ENCODE assay signal across 1 cellular context in the genomic region with DNA sequence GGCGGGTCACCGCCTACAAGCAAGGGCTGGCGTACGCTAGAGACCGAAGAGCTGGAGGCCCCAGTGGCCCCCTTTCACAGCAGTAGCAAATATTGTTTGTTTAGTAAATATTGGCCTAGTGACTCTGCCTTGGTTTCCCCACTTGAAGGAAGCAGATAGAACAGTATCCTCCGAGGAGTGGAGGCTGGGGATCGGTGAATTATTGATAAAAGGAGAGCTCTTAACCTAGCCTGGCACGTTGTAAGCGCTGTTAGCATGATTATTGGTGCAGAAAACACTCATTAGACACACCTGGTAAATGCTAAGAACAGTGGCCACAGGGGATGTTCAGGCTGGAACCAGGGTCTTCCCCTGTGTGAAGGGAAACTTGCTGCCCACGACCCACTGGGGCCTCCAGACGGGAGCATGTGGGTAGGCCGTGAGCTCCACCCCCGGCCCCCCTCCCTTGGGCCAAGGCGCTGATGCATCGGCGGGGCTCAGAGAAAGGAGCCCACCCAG.
TF ChIP-seq lines count a peak whose summit lies in the region.

No MANE protein-coding gene starts in this region.

TF ChIP-seq in HepG2, 621 proteins besides CTCF, POLR2A, EP300 and RAD21 (continued from another document and continues in another):
- TF ChIP-seq, protein P1, sequence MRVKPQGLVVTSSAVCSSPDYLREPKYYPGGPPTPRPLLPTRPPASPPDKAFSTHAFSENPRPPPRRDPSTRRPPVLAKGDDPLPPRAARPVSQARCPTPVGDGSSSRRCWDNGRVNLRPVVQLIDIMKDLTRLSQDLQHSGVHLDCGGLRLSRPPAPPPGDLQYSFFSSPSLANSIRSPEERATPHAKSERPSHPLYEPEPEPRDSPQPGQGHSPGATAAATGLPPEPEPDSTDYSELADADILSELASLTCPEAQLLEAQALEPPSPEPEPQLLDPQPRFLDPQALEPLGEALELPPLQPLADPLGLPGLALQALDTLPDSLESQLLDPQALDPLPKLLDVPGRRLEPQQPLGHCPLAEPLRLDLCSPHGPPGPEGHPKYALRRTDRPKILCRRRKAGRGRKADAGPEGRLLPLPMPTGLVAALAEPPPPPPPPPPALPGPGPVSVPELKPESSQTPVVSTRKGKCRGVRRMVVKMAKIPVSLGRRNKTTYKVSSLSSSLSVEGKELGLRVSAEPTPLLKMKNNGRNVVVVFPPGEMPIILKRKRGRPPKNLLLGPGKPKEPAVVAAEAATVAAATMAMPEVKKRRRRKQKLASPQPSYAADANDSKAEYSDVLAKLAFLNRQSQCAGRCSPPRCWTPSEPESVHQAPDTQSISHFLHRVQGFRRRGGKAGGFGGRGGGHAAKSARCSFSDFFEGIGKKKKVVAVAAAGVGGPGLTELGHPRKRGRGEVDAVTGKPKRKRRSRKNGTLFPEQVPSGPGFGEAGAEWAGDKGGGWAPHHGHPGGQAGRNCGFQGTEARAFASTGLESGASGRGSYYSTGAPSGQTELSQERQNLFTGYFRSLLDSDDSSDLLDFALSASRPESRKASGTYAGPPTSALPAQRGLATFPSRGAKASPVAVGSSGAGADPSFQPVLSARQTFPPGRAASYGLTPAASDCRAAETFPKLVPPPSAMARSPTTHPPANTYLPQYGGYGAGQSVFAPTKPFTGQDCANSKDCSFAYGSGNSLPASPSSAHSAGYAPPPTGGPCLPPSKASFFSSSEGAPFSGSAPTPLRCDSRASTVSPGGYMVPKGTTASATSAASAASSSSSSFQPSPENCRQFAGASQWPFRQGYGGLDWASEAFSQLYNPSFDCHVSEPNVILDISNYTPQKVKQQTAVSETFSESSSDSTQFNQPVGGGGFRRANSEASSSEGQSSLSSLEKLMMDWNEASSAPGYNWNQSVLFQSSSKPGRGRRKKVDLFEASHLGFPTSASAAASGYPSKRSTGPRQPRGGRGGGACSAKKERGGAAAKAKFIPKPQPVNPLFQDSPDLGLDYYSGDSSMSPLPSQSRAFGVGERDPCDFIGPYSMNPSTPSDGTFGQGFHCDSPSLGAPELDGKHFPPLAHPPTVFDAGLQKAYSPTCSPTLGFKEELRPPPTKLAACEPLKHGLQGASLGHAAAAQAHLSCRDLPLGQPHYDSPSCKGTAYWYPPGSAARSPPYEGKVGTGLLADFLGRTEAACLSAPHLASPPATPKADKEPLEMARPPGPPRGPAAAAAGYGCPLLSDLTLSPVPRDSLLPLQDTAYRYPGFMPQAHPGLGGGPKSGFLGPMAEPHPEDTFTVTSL (CRISPR knock-in tag; IDR thresholded peaks at IDR 0.05; ENCODE audit: borderline replicate concordance): no peak
- TF ChIP-seq KAT8 (CRISPR knock-in tag; IDR thresholded peaks at IDR 0.05) (no peak), NKX3-1 (CRISPR knock-in tag; IDR thresholded peaks at IDR 0.05) (no peak), ASH2L (IDR thresholded peaks at IDR 0.05; ENCODE audit: insufficient read length, low read depth, low read length) (no peak), ZSCAN30 (CRISPR knock-in tag; IDR thresholded peaks at IDR 0.05) (no peak), RARA (CRISPR knock-in tag; IDR thresholded peaks at IDR 0.05) (no peak), ZNF234 (CRISPR knock-in tag; conservative IDR thresholded peaks at IDR 0.05) (no peak), ZNF335 (CRISPR knock-in tag; IDR thresholded peaks at IDR 0.05) (no peak), SOX5 (CRISPR knock-in tag; IDR thresholded peaks at IDR 0.05; ENCODE audit: borderline replicate concordance) (no peak), NFKB2 (CRISPR knock-in tag; IDR thresholded peaks at IDR 0.05; ENCODE audit: borderline replicate concordance) (no peak), ZNF30 (CRISPR knock-in tag; IDR thresholded peaks at IDR 0.05) (0 out of 2 replicates have a peak, but pooled peaks have one; percentile 58), MEIS2 (CRISPR knock-in tag; IDR thresholded peaks at IDR 0.05) (no peak), ZNF644 (CRISPR knock-in tag; IDR thresholded peaks at IDR 0.05; ENCODE audit: low read depth) (no peak), CREB1 (IDR thresholded peaks at IDR 0.05) (no peak), CREB1 (CRISPR knock-in tag; IDR thresholded peaks at IDR 0.05) (no peak), HNF4G (IDR thresholded peaks at IDR 0.05; ENCODE audit: borderline replicate concordance, low read depth, low read length) (no peak), HNF4G (CRISPR knock-in tag; IDR thresholded peaks at IDR 0.05; ENCODE audit: borderline replicate concordance, low read depth) (no peak), ZNF337 (CRISPR knock-in tag; IDR thresholded peaks at IDR 0.05; ENCODE audit: borderline replicate concordance, low read depth) (no peak), EHMT2 (IDR thresholded peaks at IDR 0.05; ENCODE audit: borderline replicate concordance, low read depth, low read length) (no peak), NR3C1 (CRISPR knock-in tag; IDR thresholded peaks at IDR 0.05) (no peak), FOXC1 (CRISPR knock-in tag; IDR thresholded peaks at IDR 0.05; ENCODE audit: borderline replicate concordance) (0 out of 2 replicates have a peak, but pooled peaks have one; percentile 4), HIVEP1 (CRISPR knock-in tag; IDR thresholded peaks at IDR 0.05) (no peak), ONECUT2 (CRISPR knock-in tag; IDR thresholded peaks at IDR 0.05) (no peak), GTF2F1 (IDR thresholded peaks at IDR 0.05; ENCODE audit: low read length) (no peak)
- TF ChIP-seq, protein P2, sequence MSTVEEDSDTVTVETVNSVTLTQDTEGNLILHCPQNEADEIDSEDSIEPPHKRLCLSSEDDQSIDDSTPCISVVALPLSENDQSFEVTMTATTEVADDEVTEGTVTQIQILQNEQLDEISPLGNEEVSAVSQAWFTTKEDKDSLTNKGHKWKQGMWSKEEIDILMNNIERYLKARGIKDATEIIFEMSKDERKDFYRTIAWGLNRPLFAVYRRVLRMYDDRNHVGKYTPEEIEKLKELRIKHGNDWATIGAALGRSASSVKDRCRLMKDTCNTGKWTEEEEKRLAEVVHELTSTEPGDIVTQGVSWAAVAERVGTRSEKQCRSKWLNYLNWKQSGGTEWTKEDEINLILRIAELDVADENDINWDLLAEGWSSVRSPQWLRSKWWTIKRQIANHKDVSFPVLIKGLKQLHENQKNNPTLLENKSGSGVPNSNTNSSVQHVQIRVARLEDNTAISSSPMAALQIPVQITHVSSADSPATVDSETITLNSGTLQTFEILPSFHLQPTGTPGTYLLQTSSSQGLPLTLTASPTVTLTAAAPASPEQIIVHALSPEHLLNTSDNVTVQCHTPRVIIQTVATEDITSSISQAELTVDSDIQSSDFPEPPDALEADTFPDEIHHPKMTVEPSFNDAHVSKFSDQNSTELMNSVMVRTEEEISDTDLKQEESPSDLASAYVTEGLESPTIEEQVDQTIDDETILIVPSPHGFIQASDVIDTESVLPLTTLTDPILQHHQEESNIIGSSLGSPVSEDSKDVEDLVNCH (CRISPR knock-in tag; IDR thresholded peaks at IDR 0.05): no peak
- TF ChIP-seq, protein P3, sequence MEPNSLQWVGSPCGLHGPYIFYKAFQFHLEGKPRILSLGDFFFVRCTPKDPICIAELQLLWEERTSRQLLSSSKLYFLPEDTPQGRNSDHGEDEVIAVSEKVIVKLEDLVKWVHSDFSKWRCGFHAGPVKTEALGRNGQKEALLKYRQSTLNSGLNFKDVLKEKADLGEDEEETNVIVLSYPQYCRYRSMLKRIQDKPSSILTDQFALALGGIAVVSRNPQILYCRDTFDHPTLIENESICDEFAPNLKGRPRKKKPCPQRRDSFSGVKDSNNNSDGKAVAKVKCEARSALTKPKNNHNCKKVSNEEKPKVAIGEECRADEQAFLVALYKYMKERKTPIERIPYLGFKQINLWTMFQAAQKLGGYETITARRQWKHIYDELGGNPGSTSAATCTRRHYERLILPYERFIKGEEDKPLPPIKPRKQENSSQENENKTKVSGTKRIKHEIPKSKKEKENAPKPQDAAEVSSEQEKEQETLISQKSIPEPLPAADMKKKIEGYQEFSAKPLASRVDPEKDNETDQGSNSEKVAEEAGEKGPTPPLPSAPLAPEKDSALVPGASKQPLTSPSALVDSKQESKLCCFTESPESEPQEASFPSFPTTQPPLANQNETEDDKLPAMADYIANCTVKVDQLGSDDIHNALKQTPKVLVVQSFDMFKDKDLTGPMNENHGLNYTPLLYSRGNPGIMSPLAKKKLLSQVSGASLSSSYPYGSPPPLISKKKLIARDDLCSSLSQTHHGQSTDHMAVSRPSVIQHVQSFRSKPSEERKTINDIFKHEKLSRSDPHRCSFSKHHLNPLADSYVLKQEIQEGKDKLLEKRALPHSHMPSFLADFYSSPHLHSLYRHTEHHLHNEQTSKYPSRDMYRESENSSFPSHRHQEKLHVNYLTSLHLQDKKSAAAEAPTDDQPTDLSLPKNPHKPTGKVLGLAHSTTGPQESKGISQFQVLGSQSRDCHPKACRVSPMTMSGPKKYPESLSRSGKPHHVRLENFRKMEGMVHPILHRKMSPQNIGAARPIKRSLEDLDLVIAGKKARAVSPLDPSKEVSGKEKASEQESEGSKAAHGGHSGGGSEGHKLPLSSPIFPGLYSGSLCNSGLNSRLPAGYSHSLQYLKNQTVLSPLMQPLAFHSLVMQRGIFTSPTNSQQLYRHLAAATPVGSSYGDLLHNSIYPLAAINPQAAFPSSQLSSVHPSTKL (CRISPR knock-in tag; IDR thresholded peaks at IDR 0.05): no peak
- TF ChIP-seq, protein P4, sequence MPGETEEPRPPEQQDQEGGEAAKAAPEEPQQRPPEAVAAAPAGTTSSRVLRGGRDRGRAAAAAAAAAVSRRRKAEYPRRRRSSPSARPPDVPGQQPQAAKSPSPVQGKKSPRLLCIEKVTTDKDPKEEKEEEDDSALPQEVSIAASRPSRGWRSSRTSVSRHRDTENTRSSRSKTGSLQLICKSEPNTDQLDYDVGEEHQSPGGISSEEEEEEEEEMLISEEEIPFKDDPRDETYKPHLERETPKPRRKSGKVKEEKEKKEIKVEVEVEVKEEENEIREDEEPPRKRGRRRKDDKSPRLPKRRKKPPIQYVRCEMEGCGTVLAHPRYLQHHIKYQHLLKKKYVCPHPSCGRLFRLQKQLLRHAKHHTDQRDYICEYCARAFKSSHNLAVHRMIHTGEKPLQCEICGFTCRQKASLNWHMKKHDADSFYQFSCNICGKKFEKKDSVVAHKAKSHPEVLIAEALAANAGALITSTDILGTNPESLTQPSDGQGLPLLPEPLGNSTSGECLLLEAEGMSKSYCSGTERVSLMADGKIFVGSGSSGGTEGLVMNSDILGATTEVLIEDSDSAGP (CRISPR knock-in tag; IDR thresholded peaks at IDR 0.05; ENCODE audit: borderline replicate concordance): no peak; the same call in 1 of the 2 replicates
- TF ChIP-seq, protein P5, sequence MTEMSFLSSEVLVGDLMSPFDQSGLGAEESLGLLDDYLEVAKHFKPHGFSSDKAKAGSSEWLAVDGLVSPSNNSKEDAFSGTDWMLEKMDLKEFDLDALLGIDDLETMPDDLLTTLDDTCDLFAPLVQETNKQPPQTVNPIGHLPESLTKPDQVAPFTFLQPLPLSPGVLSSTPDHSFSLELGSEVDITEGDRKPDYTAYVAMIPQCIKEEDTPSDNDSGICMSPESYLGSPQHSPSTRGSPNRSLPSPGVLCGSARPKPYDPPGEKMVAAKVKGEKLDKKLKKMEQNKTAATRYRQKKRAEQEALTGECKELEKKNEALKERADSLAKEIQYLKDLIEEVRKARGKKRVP (CRISPR knock-in tag; IDR thresholded peaks at IDR 0.05): peak in 1 of 2 experiments; percentile 20; a peak in 1 of 4 replicates
- TF ChIP-seq, protein P6, sequence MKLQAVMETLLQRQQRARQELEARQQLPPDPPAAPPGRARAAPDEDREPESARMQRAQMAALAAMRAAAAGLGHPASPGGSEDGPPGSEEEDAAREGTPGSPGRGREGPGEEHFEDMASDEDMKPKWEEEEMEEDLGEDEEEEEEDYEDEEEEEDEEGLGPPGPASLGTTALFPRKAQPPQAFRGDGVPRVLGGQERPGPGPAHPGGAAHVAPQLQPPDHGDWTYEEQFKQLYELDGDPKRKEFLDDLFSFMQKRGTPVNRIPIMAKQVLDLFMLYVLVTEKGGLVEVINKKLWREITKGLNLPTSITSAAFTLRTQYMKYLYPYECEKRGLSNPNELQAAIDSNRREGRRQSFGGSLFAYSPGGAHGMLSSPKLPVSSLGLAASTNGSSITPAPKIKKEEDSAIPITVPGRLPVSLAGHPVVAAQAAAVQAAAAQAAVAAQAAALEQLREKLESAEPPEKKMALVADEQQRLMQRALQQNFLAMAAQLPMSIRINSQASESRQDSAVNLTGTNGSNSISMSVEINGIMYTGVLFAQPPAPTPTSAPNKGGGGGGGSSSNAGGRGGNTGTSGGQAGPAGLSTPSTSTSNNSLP (IDR thresholded peaks at IDR 0.05; ENCODE audit: low read depth, low read length): no peak
- TF ChIP-seq, protein P7, sequence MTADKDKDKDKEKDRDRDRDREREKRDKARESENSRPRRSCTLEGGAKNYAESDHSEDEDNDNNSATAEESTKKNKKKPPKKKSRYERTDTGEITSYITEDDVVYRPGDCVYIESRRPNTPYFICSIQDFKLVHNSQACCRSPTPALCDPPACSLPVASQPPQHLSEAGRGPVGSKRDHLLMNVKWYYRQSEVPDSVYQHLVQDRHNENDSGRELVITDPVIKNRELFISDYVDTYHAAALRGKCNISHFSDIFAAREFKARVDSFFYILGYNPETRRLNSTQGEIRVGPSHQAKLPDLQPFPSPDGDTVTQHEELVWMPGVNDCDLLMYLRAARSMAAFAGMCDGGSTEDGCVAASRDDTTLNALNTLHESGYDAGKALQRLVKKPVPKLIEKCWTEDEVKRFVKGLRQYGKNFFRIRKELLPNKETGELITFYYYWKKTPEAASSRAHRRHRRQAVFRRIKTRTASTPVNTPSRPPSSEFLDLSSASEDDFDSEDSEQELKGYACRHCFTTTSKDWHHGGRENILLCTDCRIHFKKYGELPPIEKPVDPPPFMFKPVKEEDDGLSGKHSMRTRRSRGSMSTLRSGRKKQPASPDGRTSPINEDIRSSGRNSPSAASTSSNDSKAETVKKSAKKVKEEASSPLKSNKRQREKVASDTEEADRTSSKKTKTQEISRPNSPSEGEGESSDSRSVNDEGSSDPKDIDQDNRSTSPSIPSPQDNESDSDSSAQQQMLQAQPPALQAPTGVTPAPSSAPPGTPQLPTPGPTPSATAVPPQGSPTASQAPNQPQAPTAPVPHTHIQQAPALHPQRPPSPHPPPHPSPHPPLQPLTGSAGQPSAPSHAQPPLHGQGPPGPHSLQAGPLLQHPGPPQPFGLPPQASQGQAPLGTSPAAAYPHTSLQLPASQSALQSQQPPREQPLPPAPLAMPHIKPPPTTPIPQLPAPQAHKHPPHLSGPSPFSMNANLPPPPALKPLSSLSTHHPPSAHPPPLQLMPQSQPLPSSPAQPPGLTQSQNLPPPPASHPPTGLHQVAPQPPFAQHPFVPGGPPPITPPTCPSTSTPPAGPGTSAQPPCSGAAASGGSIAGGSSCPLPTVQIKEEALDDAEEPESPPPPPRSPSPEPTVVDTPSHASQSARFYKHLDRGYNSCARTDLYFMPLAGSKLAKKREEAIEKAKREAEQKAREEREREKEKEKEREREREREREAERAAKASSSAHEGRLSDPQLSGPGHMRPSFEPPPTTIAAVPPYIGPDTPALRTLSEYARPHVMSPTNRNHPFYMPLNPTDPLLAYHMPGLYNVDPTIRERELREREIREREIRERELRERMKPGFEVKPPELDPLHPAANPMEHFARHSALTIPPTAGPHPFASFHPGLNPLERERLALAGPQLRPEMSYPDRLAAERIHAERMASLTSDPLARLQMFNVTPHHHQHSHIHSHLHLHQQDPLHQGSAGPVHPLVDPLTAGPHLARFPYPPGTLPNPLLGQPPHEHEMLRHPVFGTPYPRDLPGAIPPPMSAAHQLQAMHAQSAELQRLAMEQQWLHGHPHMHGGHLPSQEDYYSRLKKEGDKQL (CRISPR knock-in tag; IDR thresholded peaks at IDR 0.05; ENCODE audit: low read depth): no peak
